Comparison of ENCODE assay signal across 18 cellular contexts in the genomic region with DNA sequence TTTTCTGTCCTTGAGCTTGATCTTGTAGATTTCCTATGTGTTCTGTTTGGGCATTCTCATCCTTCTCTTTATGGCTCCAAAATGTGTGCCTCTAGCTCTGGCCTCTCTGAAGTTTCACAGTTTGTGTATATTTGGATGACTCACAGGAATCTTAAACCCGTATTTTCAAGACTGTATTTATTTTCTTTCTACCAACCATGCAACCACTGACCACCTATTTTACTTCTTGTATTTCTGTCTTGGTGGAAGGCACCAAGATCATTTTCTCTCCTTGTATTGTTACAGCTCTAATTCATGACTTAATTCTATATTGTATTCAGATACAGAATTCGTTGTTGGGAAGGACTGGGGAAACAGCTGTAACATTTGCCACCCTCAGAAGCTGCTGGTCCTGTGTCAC. TPM values are rescaled to one million over a fixed set of nuclear protein-coding genes. Genes with fewer than 3 reads are reported as not detected.
DNase-seq lines count a peak whose midpoint lies in the region; ATAC-seq and TF ChIP-seq lines count a peak whose summit lies in the region.
"Had no signal": no experiment of that assay in that cellular context is flagged by ENCODE, and none has a peak within 500 bp of the region (broad histone marks: within the 10 kb centered on the region; RNA-seq: fewer than 3 reads in every experiment).

No MANE protein-coding gene starts in this region.

- H2BK12ac ChIP-seq in H9 (ENCODE audit: insufficient read length, low read depth, low read length), result no peak overlapping the region

- H3K9me3 ChIP-seq in H9 (ENCODE audit: control insufficient read depth, low read depth, low read length), result no peaks in the 10 kb centered on the region
- H3K9me3 ChIP-seq: vagina had no signal

- H3K27me3 Mint-ChIP-seq in H9 (ENCODE audit: low read depth) (no peaks in the 10 kb centered on the region), WTC11 (ENCODE audit: low read depth) (no peaks in the 10 kb centered on the region), immature natural killer cell (ENCODE audit: low read depth in 3 of 3) (peaks cover 0 to 2% (median 2%) of the 10 kb centered on the region in 3 donors)
- H3K27me3 Mint-ChIP-seq: activated CD4-positive, alpha-beta memory T cell treated with anti-CD3 and anti-CD28 coated beads, Interleukin-2, amount 10 ng/mL, durations not matched to agents 7 days and 5 days had no signal

- TF ChIP-seq CTCF in H9 (conservative IDR thresholded peaks at IDR 0.05) (no peak), WTC11 (IDR thresholded peaks at IDR 0.05) (no peak), fibroblast of the aortic adventitia (IDR thresholded peaks at IDR 0.05; ENCODE audit: insufficient read depth, low read length) (no peak)

- no peak overlapping the region for H2BK20ac ChIP-seq in H9 (ENCODE audit: low read depth, low read length, poor library complexity, severe bottlenecking)

- no peak overlapping the region for H4K5ac ChIP-seq in H9 (ENCODE audit: insufficient read length, low read depth, low read length)

- WGBS in H9 (ENCODE audit: extremely low coverage, insufficient read length, low lambda C conversion rate), result no CpG with 5 or more reads among the region's 2 CpGs

- H2AFZ ChIP-seq in H9 (ENCODE audit: low read length), result no peak overlapping the region

- no peak overlapping the region for H4K91ac ChIP-seq in H9 (ENCODE audit: insufficient read length, low read depth, low read length)

- ATAC-seq in WTC11, result no peak
- ATAC-seq in stimulated activated effector memory CD8-positive, alpha-beta T cell treated with anti-CD3 and anti-CD28 coated beads, Interleukin-12 subunit alpha, Interleukin-12 subunit beta, amount 100 ng/mL, for 72 hours, result no peak
- no peak for ATAC-seq in GM21390 (IDR thresholded peaks at IDR 0.05; ENCODE audit: unreplicated experiment)
- ATAC-seq: HCT116 had no signal

- H3K27ac ChIP-seq in H9 (ENCODE audit: insufficient read length, low read depth, low read length), result no peak overlapping the region
- H3K27ac ChIP-seq: RWPE1, vagina had no signal

- DNase-seq in H9, result no peak
- DNase-seq in WTC11 (ENCODE audit: low spot score), result no peak
- peak; percentile 42 for DNase-seq in fibroblast of the aortic adventitia (ENCODE audit: low read depth)
- DNase-seq in stimulated activated effector memory CD8-positive, alpha-beta T cell treated with anti-CD3 and anti-CD28 coated beads, Interleukin-12 subunit alpha, Interleukin-12 subunit beta, amount 100 ng/mL, for 72 hours (ENCODE audit: low spot score in 2 of 2), result no peak
- DNase-seq in immature natural killer cell, result no peak
- DNase-seq in NCI-H2107 (lab: John Stamatoyannopoulos, UW), result no peak
- DNase-seq: activated CD4-positive, alpha-beta memory T cell treated with anti-CD3 and anti-CD28 coated beads, Interleukin-2, amount 10 ng/mL, durations not matched to agents 7 days and 5 days; anterior cingulate cortex; effector CD4-positive, alpha-beta T cell; kidney; NCI-H1930; NCI-H748 treated with DMSO at 0.1 percent for 48 hours; stimulated activated CD4-positive, alpha-beta T cell treated with anti-CD3 and anti-CD28 coated beads, Interleukin-4, amount 100 ng/mL, for 24 hours had no signal

- H3K23ac ChIP-seq in H9 (ENCODE audit: insufficient read length, low read depth, low read length), result no peak overlapping the region

- peaks cover 5% of the 10 kb centered on the region for H3K79me1 ChIP-seq in H9 (ENCODE audit: insufficient read depth, low read depth, low read length, poor library complexity, severe bottlenecking)

- H3K4ac ChIP-seq in H9 (ENCODE audit: low read depth, low read length), result no peak overlapping the region

- H3K27ac Mint-ChIP-seq in H9, result peak overlapping the region in 2 of 3 experiments; percentile 15 to 78; a peak in 3 of 7 replicates
- peak overlapping the region; percentile 93 for H3K27ac Mint-ChIP-seq in WTC11
- H3K27ac Mint-ChIP-seq in stimulated activated effector memory CD8-positive, alpha-beta T cell treated with anti-CD3 and anti-CD28 coated beads, Interleukin-12 subunit alpha, Interleukin-12 subunit beta, amount 100 ng/mL, for 72 hours, result peak overlapping the region; percentile 14
- H3K27ac Mint-ChIP-seq in immature natural killer cell, result no peak overlapping the region
- H3K27ac Mint-ChIP-seq: activated CD4-positive, alpha-beta memory T cell treated with anti-CD3 and anti-CD28 coated beads, Interleukin-2, amount 10 ng/mL, durations not matched to agents 7 days and 5 days; activated T-helper 2 cell treated with anti-CD3 and anti-CD28 coated beads, Interferon-gamma antibody, Interleukin-2, Interleukin-4, amounts not matched to agents 10 μg/mL and 5 μg/mL and 100 μg/mL, durations not matched to agents 14 hours and 24 hours and 36 hours had no signal

- H3K4me1 Mint-ChIP-seq in H9 (peaks cover 40 to 41% of the 10 kb centered on the region in 2 experiments), WTC11 (peaks cover 59% of the 10 kb centered on the region), immature natural killer cell (peaks cover 14 to 31% of the 10 kb centered on the region in 2 donors)
- peaks cover 23% of the 10 kb centered on the region for H3K4me1 Mint-ChIP-seq in stimulated activated effector memory CD8-positive, alpha-beta T cell treated with anti-CD3 and anti-CD28 coated beads, Interleukin-12 subunit alpha, Interleukin-12 subunit beta, amount 100 ng/mL, for 72 hours

- H3K18ac ChIP-seq in H9 (ENCODE audit: insufficient read length, low read depth, low read length), result no peak overlapping the region

- H3K56ac ChIP-seq in H9 (ENCODE audit: insufficient read length, low read depth, low read length), result no peak overlapping the region

- H2BK120ac ChIP-seq in H9 (ENCODE audit: low read depth, low read length, poor library complexity, severe bottlenecking), result no peak overlapping the region

- POLR2A ChIA-PET in WTC11 (lab: Charles Lee), result no interaction called here

- H3K23me2 ChIP-seq in H9 (ENCODE audit: insufficient read length, low read depth, low read length, poor library complexity, severe bottlenecking), result no peaks in the 10 kb centered on the region

- no peak overlapping the region for H2AK5ac ChIP-seq in H9 (ENCODE audit: insufficient read length, low read length)

- H4K8ac ChIP-seq in H9 (replicated peaks; ENCODE audit: insufficient read length, low read depth, low read length), result no peak overlapping the region

- H3K9ac ChIP-seq in H9 (ENCODE audit: extremely low read depth, insufficient read length, low read length), result no peak overlapping the region

- no peak overlapping the region for H2BK15ac ChIP-seq in H9 (ENCODE audit: low read depth, low read length)

- H3K36me3 Mint-ChIP-seq in H9 (ENCODE audit: insufficient read depth in 1 of 3, low read depth in 3 of 3) (peaks cover 2 to 5% (median 5%) of the 10 kb centered on the region in 3 experiments; a peak in 4 of 7 replicates), WTC11 (no peaks in the 10 kb centered on the region), immature natural killer cell (peaks cover 0 to 3% (median 0%) of the 10 kb centered on the region in 3 donors)
- peaks cover 7% of the 10 kb centered on the region for H3K36me3 Mint-ChIP-seq in stimulated activated effector memory CD8-positive, alpha-beta T cell treated with anti-CD3 and anti-CD28 coated beads, Interleukin-12 subunit alpha, Interleukin-12 subunit beta, amount 100 ng/mL, for 72 hours

- CTCF ChIA-PET in WTC11 (lab: Charles Lee), result interaction anchor here (1.5 kb wide), 2 partner anchors 37 to 39 kb away, joined by 3 to 5 read pairs; no protein-coding TSS in a partner anchor

- H3K14ac ChIP-seq in H9 (ENCODE audit: insufficient read depth, low read length), result no peak overlapping the region

- H4K20me1 ChIP-seq in H9 (ENCODE audit: control insufficient read depth, insufficient read depth, insufficient read length), result no peaks in the 10 kb centered on the region

- peaks cover 13% of the 10 kb centered on the region; the same call in 1 of the 2 replicates for H3K79me2 ChIP-seq in H9 (ENCODE audit: insufficient read depth, low read length)

- no peak overlapping the region for H3T11ph ChIP-seq in H9 (ENCODE audit: low read length)

- H3K4me3 ChIP-seq in fibroblast of the aortic adventitia (ENCODE audit: low read depth, low read length), result no peak overlapping the region
- H3K4me3 ChIP-seq: vagina had no signal

- H3K4me1 ChIP-seq in H9 (ENCODE audit: insufficient read depth, low read length), result peaks cover 5% of the 10 kb centered on the region; the same call in 1 of the 2 replicates

- no peak overlapping the region for H3K4me3 Mint-ChIP-seq in H9
- no peak overlapping the region for H3K4me3 Mint-ChIP-seq in WTC11
- no peak overlapping the region for H3K4me3 Mint-ChIP-seq in stimulated activated effector memory CD8-positive, alpha-beta T cell treated with anti-CD3 and anti-CD28 coated beads, Interleukin-12 subunit alpha, Interleukin-12 subunit beta, amount 100 ng/mL, for 72 hours
- no peak overlapping the region for H3K4me3 Mint-ChIP-seq in immature natural killer cell
- H3K4me3 Mint-ChIP-seq: activated CD4-positive, alpha-beta memory T cell treated with anti-CD3 and anti-CD28 coated beads, Interleukin-2, amount 10 ng/mL, durations not matched to agents 7 days and 5 days had no signal

- H3K4me2 ChIP-seq in H9 (ENCODE audit: insufficient read depth, insufficient read length, low read length), result no peak overlapping the region

- H3K27me3 ChIP-seq in H9 (ENCODE audit: insufficient read depth, low read length), result no peaks in the 10 kb centered on the region
- H3K27me3 ChIP-seq: vagina had no signal

- no peak overlapping the region for H2BK5ac ChIP-seq in H9 (ENCODE audit: insufficient read length, low read length)

- H3K9me3 Mint-ChIP-seq in H9 (no peaks in the 10 kb centered on the region), WTC11 (no peaks in the 10 kb centered on the region), immature natural killer cell (no peaks in the 10 kb centered on the region)
- no peaks in the 10 kb centered on the region for H3K9me3 Mint-ChIP-seq in stimulated activated effector memory CD8-positive, alpha-beta T cell treated with anti-CD3 and anti-CD28 coated beads, Interleukin-12 subunit alpha, Interleukin-12 subunit beta, amount 100 ng/mL, for 72 hours
- H3K9me3 Mint-ChIP-seq: activated CD4-positive, alpha-beta memory T cell treated with anti-CD3 and anti-CD28 coated beads, Interleukin-2, amount 10 ng/mL, durations not matched to agents 7 days and 5 days; activated T-helper 2 cell treated with anti-CD3 and anti-CD28 coated beads, Interferon-gamma antibody, Interleukin-2, Interleukin-4, amounts not matched to agents 10 μg/mL and 5 μg/mL and 100 μg/mL, durations not matched to agents 14 hours and 24 hours and 36 hours had no signal

TF ChIP-seq in WTC11, 78 proteins besides CTCF, POLR2A, EP300 and RAD21 (continues in another document):
- TF ChIP-seq, protein P1, sequence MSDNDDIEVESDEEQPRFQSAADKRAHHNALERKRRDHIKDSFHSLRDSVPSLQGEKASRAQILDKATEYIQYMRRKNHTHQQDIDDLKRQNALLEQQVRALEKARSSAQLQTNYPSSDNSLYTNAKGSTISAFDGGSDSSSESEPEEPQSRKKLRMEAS (CRISPR knock-in tag; IDR thresholded peaks at IDR 0.05), result no peak
- TF ChIP-seq NR3C1 (CRISPR knock-in tag; conservative IDR thresholded peaks at IDR 0.05; ENCODE audit: low read depth), result no peak
- TF ChIP-seq ZNF671 (CRISPR knock-in tag; IDR thresholded peaks at IDR 0.05), result no peak

RNA-seq across cellular contexts. Expression of gene ACSL3, which starts 39.5 kb away (rescaled TPM):
- total RNA-seq in H9 (2021), result 60.9 and 62.7 TPM in 2 replicates
- total RNA-seq in WTC11 (2021), result 78.4 to 100 TPM (median 82.2 TPM) in 3 replicates
- 88.5 and 94.0 TPM in 2 replicates for total RNA-seq in fibroblast of the aortic adventitia (ENCODE audit: low replicate concordance)
- polyA plus RNA-seq in immature natural killer cell, result 10 to 100 TPM; 25.7 to 37.4 (median 37.3) TPM

Comparison
In these comparisons a context has a peak if more than half of its experiments do, and no peak if none do; other contexts are left out.
1. H3K27ac Mint-ChIP-seq: peak in H9 (2 of 3), WTC11 (single experiment) and stimulated activated effector memory CD8-positive, alpha-beta T cell treated with anti-CD3 and anti-CD28 coated beads, Interleukin-12 subunit alpha, Interleukin-12 subunit beta, amount 100 ng/mL, for 72 hours (single experiment); none in immature natural killer cell (0 of 6).